Comparison of ENCODE assay signal across 1 cellular context in the genomic region with DNA sequence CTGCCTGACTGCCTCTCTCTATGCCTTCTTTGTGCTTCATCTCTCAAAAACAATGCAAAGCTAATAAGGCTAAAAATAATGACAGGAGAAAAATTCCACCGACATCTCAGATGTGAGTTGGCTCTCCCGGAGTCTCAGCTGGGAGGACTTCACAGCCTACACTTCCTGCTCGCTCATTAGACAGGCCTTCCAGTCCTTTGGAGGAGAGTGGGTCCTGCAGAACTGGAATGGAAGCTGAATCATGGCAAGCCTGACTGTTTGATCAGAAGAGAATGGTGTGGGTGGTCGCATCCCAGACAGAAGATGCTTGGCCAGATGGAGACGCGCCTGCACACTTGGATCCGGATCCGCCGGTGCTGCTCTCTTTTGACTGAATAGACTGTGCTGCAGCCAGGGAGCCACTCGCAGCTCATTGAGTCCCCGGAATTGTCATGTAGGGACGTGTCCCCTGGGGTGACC.
TF ChIP-seq lines count a peak whose summit lies in the region.

No MANE protein-coding gene starts in this region.

TF ChIP-seq in IMR-90, 13 proteins besides CTCF, POLR2A, EP300 and RAD21:
- TF ChIP-seq RCOR1 (IDR thresholded peaks at IDR 0.05; ENCODE audit: insufficient replicate concordance, low read length), result no peak
- no peak for TF ChIP-seq BHLHE40 (IDR thresholded peaks at IDR 0.05; ENCODE audit: low read depth, low read length)
- no peak for TF ChIP-seq MAFK (IDR thresholded peaks at IDR 0.05; ENCODE audit: low read depth, low read length)
- TF ChIP-seq FOS (IDR thresholded peaks at IDR 0.05; ENCODE audit: low read depth, low read length), result no peak
- TF ChIP-seq MXI1 (IDR thresholded peaks at IDR 0.05; ENCODE audit: borderline replicate concordance, low read depth, low read length), result no peak
- TF ChIP-seq SMC3 (IDR thresholded peaks at IDR 0.05; ENCODE audit: low read depth, low read length), result no peak
- TF ChIP-seq NFE2L2 (IDR thresholded peaks at IDR 0.05; ENCODE audit: low read depth, low read length), result no peak
- TF ChIP-seq, protein P1, sequence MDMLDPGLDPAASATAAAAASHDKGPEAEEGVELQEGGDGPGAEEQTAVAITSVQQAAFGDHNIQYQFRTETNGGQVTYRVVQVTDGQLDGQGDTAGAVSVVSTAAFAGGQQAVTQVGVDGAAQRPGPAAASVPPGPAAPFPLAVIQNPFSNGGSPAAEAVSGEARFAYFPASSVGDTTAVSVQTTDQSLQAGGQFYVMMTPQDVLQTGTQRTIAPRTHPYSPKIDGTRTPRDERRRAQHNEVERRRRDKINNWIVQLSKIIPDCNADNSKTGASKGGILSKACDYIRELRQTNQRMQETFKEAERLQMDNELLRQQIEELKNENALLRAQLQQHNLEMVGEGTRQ (IDR thresholded peaks at IDR 0.05; ENCODE audit: low read depth, low read length), result no peak
- TF ChIP-seq, protein P2, sequence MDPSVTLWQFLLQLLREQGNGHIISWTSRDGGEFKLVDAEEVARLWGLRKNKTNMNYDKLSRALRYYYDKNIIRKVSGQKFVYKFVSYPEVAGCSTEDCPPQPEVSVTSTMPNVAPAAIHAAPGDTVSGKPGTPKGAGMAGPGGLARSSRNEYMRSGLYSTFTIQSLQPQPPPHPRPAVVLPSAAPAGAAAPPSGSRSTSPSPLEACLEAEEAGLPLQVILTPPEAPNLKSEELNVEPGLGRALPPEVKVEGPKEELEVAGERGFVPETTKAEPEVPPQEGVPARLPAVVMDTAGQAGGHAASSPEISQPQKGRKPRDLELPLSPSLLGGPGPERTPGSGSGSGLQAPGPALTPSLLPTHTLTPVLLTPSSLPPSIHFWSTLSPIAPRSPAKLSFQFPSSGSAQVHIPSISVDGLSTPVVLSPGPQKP (IDR thresholded peaks at IDR 0.05; ENCODE audit: borderline replicate concordance, low read depth, low read length), result no peak
- no peak for TF ChIP-seq CHD1 (IDR thresholded peaks at IDR 0.05; ENCODE audit: low read depth, low read length)
